Comparison of ENCODE assay signal across 8 cellular contexts in genomic region chr12:108773798-108774788, GRCh38. TPM values are rescaled to one million over a fixed set of nuclear protein-coding genes. Genes with fewer than 3 reads are reported as not detected.
A peak's percentile ranks its signal among the peaks of the same experiment; 100 is the strongest.
DNase-seq lines count a peak whose midpoint lies in the region; ATAC-seq and TF ChIP-seq lines count a peak whose summit lies in the region.

No MANE protein-coding gene starts in this region.

- POLR2A ChIA-PET in Panc1 (lab: Charles Lee) (no interaction called here), HEK293T (lab: Yijun Ruan, JAX) (no interaction called here)

- H3K4me1 ChIP-seq in H9 (ENCODE audit: insufficient read depth, low read length) (no peaks in the 10 kb centered on the region; the same call in 1 of the 2 replicates), Panc1 (ENCODE audit: control insufficient read depth, insufficient read depth, low read length) (peaks cover under 1% of the 10 kb centered on the region), esophagus (ENCODE audit: control insufficient read depth in 2 of 2, insufficient read depth in 2 of 2, low read length in 1 of 2) (peaks cover 0 to 13% of the 10 kb centered on the region in 2 donors), mucosa of rectum (ENCODE audit: control insufficient read depth in 2 of 2, insufficient read depth in 2 of 2, low read length in 2 of 2) (peaks cover 15 to 21% of the 10 kb centered on the region in 2 donors)

- no peak overlapping the region for H4K5ac ChIP-seq in H9 (ENCODE audit: insufficient read length, low read depth, low read length)

- H3K27ac ChIP-seq in H9 (ENCODE audit: insufficient read length, low read depth, low read length), result no peak overlapping the region
- no peak overlapping the region for H3K27ac ChIP-seq in Panc1 (ENCODE audit: low read length)
- H3K27ac ChIP-seq in esophagus (ENCODE audit: low read depth in 2 of 2, low read length in 1 of 2), result peak overlapping the region; percentile 78 to 88
- H3K27ac ChIP-seq in mucosa of rectum (ENCODE audit: low read depth in 2 of 2, low read length in 2 of 2), result peak overlapping the region; percentile 44 to 69

- in situ Hi-C loops in Panc1 (cut with HindIII; ENCODE audit: low pct_unique_long_range_greater_than_20kb, low sequenced_read_pairs), result no loop called here

- no peak overlapping the region for H3K4ac ChIP-seq in H9 (ENCODE audit: low read depth, low read length)

- H3K4me2 ChIP-seq in H9 (ENCODE audit: insufficient read depth, insufficient read length, low read length), result no peak overlapping the region

- no peaks in the 10 kb centered on the region for H3K27me3 ChIP-seq in H9 (ENCODE audit: insufficient read depth, low read length)
- no peaks in the 10 kb centered on the region for H3K27me3 ChIP-seq in Panc1 (ENCODE audit: control insufficient read depth, insufficient read depth, low read length)
- H3K27me3 ChIP-seq in esophagus (ENCODE audit: control insufficient read depth in 1 of 2, insufficient read depth in 2 of 2, low read length in 2 of 2), result no peaks in the 10 kb centered on the region
- no peaks in the 10 kb centered on the region for H3K27me3 ChIP-seq in mucosa of rectum (ENCODE audit: control insufficient read depth in 2 of 2, insufficient read depth in 2 of 2, low read length in 2 of 2)

- peak overlapping the region; percentile 3 for H3K18ac ChIP-seq in H9 (ENCODE audit: insufficient read length, low read depth, low read length)

- TF ChIP-seq CTCF in H9 (conservative IDR thresholded peaks at IDR 0.05), result no peak
- TF ChIP-seq CTCF in Panc1 (IDR thresholded peaks at IDR 0.05), result no peak

- H3K56ac ChIP-seq in H9 (ENCODE audit: insufficient read length, low read depth, low read length), result no peak overlapping the region

- peak overlapping the region in 2 of 3 experiments; percentile 33 to 34; a peak in 2 of 7 replicates for H3K27ac Mint-ChIP-seq in H9

- no peaks in the 10 kb centered on the region for H3K36me3 Mint-ChIP-seq in H9 (ENCODE audit: insufficient read depth in 1 of 3, low read depth in 3 of 3)

- peak; percentile 39; the same call in 1 of the 2 replicates for ATAC-seq in Panc1
- no peak for ATAC-seq in GM21360 (IDR thresholded peaks at IDR 0.05; ENCODE audit: unreplicated experiment)

- H3K27me3 Mint-ChIP-seq in H9 (ENCODE audit: low read depth), result no peaks in the 10 kb centered on the region; the same call in none of the 2 replicates

- H3K9me3 ChIP-seq in H9 (ENCODE audit: control insufficient read depth, low read depth, low read length), result no peaks in the 10 kb centered on the region
- H3K9me3 ChIP-seq in Panc1 (ENCODE audit: control insufficient read depth, insufficient read depth, low read depth, low read length), result no peaks in the 10 kb centered on the region
- no peaks in the 10 kb centered on the region for H3K9me3 ChIP-seq in esophagus (ENCODE audit: control insufficient read depth in 2 of 2, insufficient read depth in 1 of 2, low read depth in 1 of 2, low read length in 1 of 2)
- no peaks in the 10 kb centered on the region for H3K9me3 ChIP-seq in mucosa of rectum (ENCODE audit: control insufficient read depth in 2 of 2, low read length in 2 of 2)

- no peak overlapping the region for H2AFZ ChIP-seq in H9 (ENCODE audit: low read length)

- H2BK15ac ChIP-seq in H9 (ENCODE audit: low read depth, low read length), result no peak overlapping the region

- no peak overlapping the region for H3K4me3 Mint-ChIP-seq in H9

- no peak overlapping the region for H2BK20ac ChIP-seq in H9 (ENCODE audit: low read depth, low read length, poor library complexity, severe bottlenecking)

- H4K8ac ChIP-seq in H9 (replicated peaks; ENCODE audit: insufficient read length, low read depth, low read length), result no peak overlapping the region

- no peak overlapping the region for H3T11ph ChIP-seq in H9 (ENCODE audit: low read length)

- CTCF ChIA-PET in Panc1 (lab: Charles Lee), result no interaction called here
- CTCF ChIA-PET in HEK293T (lab: Yijun Ruan, JAX), result no interaction called here

- no CpG with 5 or more reads among the region's 23 CpGs for WGBS in H9 (ENCODE audit: extremely low coverage, insufficient read length, low lambda C conversion rate)
- WGBS in esophagus, 2 donors, result 23 to 34% methylated on average over 23 of the region's 23 CpGs

- intact Hi-C loops in Panc1 (cut with micrococcal nuclease; ENCODE audit: unreplicated experiment), result no loop called here

- no peak overlapping the region for H3K4me3 ChIP-seq in Panc1 (ENCODE audit: low read depth in 2 of 2, low read length in 2 of 2)
- H3K4me3 ChIP-seq in esophagus (ENCODE audit: low read depth in 1 of 2, low read length in 2 of 2), result no peak overlapping the region
- peak overlapping the region in 1 of 2 donors; percentile 11 for H3K4me3 ChIP-seq in mucosa of rectum (ENCODE audit: low read length in 2 of 2)

- H3K36me3 ChIP-seq in Panc1 (ENCODE audit: control insufficient read depth, insufficient read depth, low read length), result no peaks in the 10 kb centered on the region
- no peaks in the 10 kb centered on the region for H3K36me3 ChIP-seq in esophagus (ENCODE audit: control insufficient read depth in 2 of 2, insufficient read depth in 2 of 2, low read length in 1 of 2)
- no peaks in the 10 kb centered on the region for H3K36me3 ChIP-seq in mucosa of rectum (ENCODE audit: control insufficient read depth in 2 of 2, insufficient read depth in 2 of 2, low read length in 2 of 2)

- DNase-seq in H9 (peak; percentile 74), Panc1 (ENCODE audit: low read depth, low spot score) (no peak), NCI-H128 (lab: John Stamatoyannopoulos, UW; ENCODE audit: unreplicated experiment) (no peak), HEK293T (ENCODE audit: extremely low spot score) (no peak)
- DNase-seq in activated CD4-positive, CD25-positive, alpha-beta regulatory T cell (lab: John Stamatoyannopoulos, UW), result no peak

- H3K4me1 Mint-ChIP-seq in H9, result peaks cover 6 to 30% of the 10 kb centered on the region in 2 experiments

- no peaks in the 10 kb centered on the region for H3K23me2 ChIP-seq in H9 (ENCODE audit: insufficient read length, low read depth, low read length, poor library complexity, severe bottlenecking)

- no peak overlapping the region for H3K14ac ChIP-seq in H9 (ENCODE audit: insufficient read depth, low read length)

- H3K9me3 Mint-ChIP-seq in H9, result no peaks in the 10 kb centered on the region

- H3K79me2 ChIP-seq in H9 (ENCODE audit: insufficient read depth, low read length), result no peaks in the 10 kb centered on the region

- no peak overlapping the region for H2BK5ac ChIP-seq in H9 (ENCODE audit: insufficient read length, low read length)

- no peaks in the 10 kb centered on the region for H4K20me1 ChIP-seq in H9 (ENCODE audit: control insufficient read depth, insufficient read depth, insufficient read length)

- H3K9ac ChIP-seq in H9 (ENCODE audit: extremely low read depth, insufficient read length, low read length), result no peak overlapping the region
- peak overlapping the region in 1 of 2 donors; percentile 34 for H3K9ac ChIP-seq in mucosa of rectum (ENCODE audit: low read depth in 1 of 2, low read length in 2 of 2)

- no peaks in the 10 kb centered on the region for H3K79me1 ChIP-seq in H9 (ENCODE audit: insufficient read depth, low read depth, low read length, poor library complexity, severe bottlenecking)

- H3K23ac ChIP-seq in H9 (ENCODE audit: insufficient read length, low read depth, low read length), result no peak overlapping the region

- H4K91ac ChIP-seq in H9 (ENCODE audit: insufficient read length, low read depth, low read length), result no peak overlapping the region

- no peak overlapping the region for H2BK12ac ChIP-seq in H9 (ENCODE audit: insufficient read length, low read depth, low read length)

- H2BK120ac ChIP-seq in H9 (ENCODE audit: low read depth, low read length, poor library complexity, severe bottlenecking), result no peak overlapping the region

- no peak overlapping the region for H2AK5ac ChIP-seq in H9 (ENCODE audit: insufficient read length, low read length)

- BruUV-seq in Panc1 (replicated peaks; lab: Mats Ljungman, UMichigan), result no TSS peak

TF ChIP-seq in HEK293T, 16 proteins besides CTCF, POLR2A, EP300 and RAD21:
- TF ChIP-seq CTBP1 (IDR thresholded peaks at IDR 0.05; ENCODE audit: borderline replicate concordance) (no peak), PKNOX1 (IDR thresholded peaks at IDR 0.05) (no peak), TARDBP (IDR thresholded peaks at IDR 0.05) (no peak), HDGF (IDR thresholded peaks at IDR 0.05; ENCODE audit: borderline replicate concordance) (no peak)

RNA-seq across cellular contexts. Expression of gene CORO1C, which starts 42.8 kb away (rescaled TPM):
- total RNA-seq in H9 (2021) (154 and 164 TPM in 2 replicates), Panc1 (2021; ENCODE audit: unreplicated experiment) (165 TPM)
- polyA plus RNA-seq in Panc1 (2012; ENCODE audit: insufficient read length), result 86.7 TPM
- polyA plus RNA-seq in esophagus, result 10 to 100 TPM; 23.6 to 40.2 TPM

Comparison
In these comparisons a context has a peak if more than half of its experiments do, and no peak if none do; other contexts are left out.
1. H3K27ac ChIP-seq: peak in esophagus (2 of 2) and mucosa of rectum (2 of 2); none in H9 (single experiment) and Panc1 (single experiment).